20 cellular contexts compared by ENCODE assay signal in genomic region chr11:86629070-86629706, GRCh38. TPM values are rescaled to one million over a fixed set of nuclear protein-coding genes. Genes with fewer than 3 reads are reported as not detected.
DNase-seq lines count a peak whose midpoint lies in the region; ATAC-seq, FAIRE-seq and TF ChIP-seq lines count a peak whose summit lies in the region.
"Had no signal": no experiment of that assay in that cellular context is flagged by ENCODE, and none has a peak within 500 bp of the region (broad histone marks: within the 10 kb centered on the region; RNA-seq: fewer than 3 reads in every experiment).

No MANE protein-coding gene starts in this region.

- peak overlapping the region; percentile 17 to 83 for H3K27ac ChIP-seq in breast epithelium
- no peak overlapping the region for H3K27ac ChIP-seq in mammary epithelial cell (ENCODE audit: insufficient read depth, low read depth, low read length)
- peak overlapping the region; percentile 74 for H3K27ac ChIP-seq in left ventricle myocardium inferior (replicated peaks)
- peak overlapping the region; percentile 88 for H3K27ac ChIP-seq in rectal smooth muscle tissue (ENCODE audit: low read depth, low read length)
- peak overlapping the region; percentile 68 for H3K27ac ChIP-seq in vagina
- H3K27ac ChIP-seq: 22Rv1, neural progenitor cell, upper lobe of left lung had no signal

- intact Hi-C loops in breast epithelium (cut with DNase I; ENCODE audit: low total_unique reads) = no loop called here
- intact Hi-C loops in mammary epithelial cell (cut with micrococcal nuclease) = no loop called here
- intact Hi-C loops in left ventricle myocardium inferior (cut with micrococcal nuclease) = no loop called here
- intact Hi-C loops in vagina (cut with DNase I) = loop anchor here (10.0 kb wide), 1 partner anchor 46 kb away; the partner anchor contains the start of gene ME3

- H3K9me3 ChIP-seq in breast epithelium (no peaks in the 10 kb centered on the region), mammary epithelial cell (replicated peaks; ENCODE audit: insufficient read depth, low read length) (no peaks in the 10 kb centered on the region), left ventricle myocardium inferior (replicated peaks) (no peaks in the 10 kb centered on the region), vagina (no peaks in the 10 kb centered on the region)
- H3K9me3 ChIP-seq: upper lobe of left lung had no signal

- H4K20me1 ChIP-seq in mammary epithelial cell (ENCODE audit: insufficient read depth, low read length) = no peaks in the 10 kb centered on the region

- no peak for TF ChIP-seq POLR2A in breast epithelium (IDR thresholded peaks at IDR 0.05)
- no peak for TF ChIP-seq POLR2A in vagina (IDR thresholded peaks at IDR 0.05)

- no peak overlapping the region for H3K4me2 ChIP-seq in mammary epithelial cell (ENCODE audit: insufficient read depth, low read depth, low read length)
- H3K4me2 ChIP-seq: neural progenitor cell had no signal

- H3K9ac ChIP-seq in mammary epithelial cell (ENCODE audit: insufficient read depth, low read length) = no peak overlapping the region
- H3K9ac ChIP-seq in rectal smooth muscle tissue (ENCODE audit: low read length) = no peak overlapping the region
- H3K9ac ChIP-seq: neural progenitor cell had no signal

- no TSS peak for BruUV-seq in mammary epithelial cell (replicated peaks; lab: Mats Ljungman, UMichigan)

- H3K79me2 ChIP-seq in mammary epithelial cell (ENCODE audit: insufficient read depth, low read length) = no peaks in the 10 kb centered on the region

- in situ Hi-C loops in mammary epithelial cell (cut with MboI; ENCODE audit: low sequenced_read_pairs in 2 of 2) = loop anchor here in 1 of 2 donors (25.0 kb wide), 1 partner anchor 183 kb away; the partner anchor contains the start of gene PRSS23

- no peaks in the 10 kb centered on the region for H3K4me1 ChIP-seq in breast epithelium
- H3K4me1 ChIP-seq in mammary epithelial cell (ENCODE audit: insufficient read depth, low read length) = peaks cover 24% of the 10 kb centered on the region
- H3K4me1 ChIP-seq in left ventricle myocardium inferior = peaks cover 74% of the 10 kb centered on the region
- H3K4me1 ChIP-seq in rectal smooth muscle tissue (ENCODE audit: control insufficient read depth, insufficient read depth, low read length) = peaks cover 33% of the 10 kb centered on the region
- H3K4me1 ChIP-seq in vagina = peaks cover 48% of the 10 kb centered on the region
- H3K4me1 ChIP-seq: upper lobe of left lung had no signal

- no peak for FAIRE-seq in D721Med (lab: Jason Lieb, UNC)
- FAIRE-seq: endothelial cell of umbilical vein had no signal

- H3K36me3 ChIP-seq in breast epithelium = no peaks in the 10 kb centered on the region
- H3K36me3 ChIP-seq in mammary epithelial cell (ENCODE audit: insufficient read depth, low read length) = no peaks in the 10 kb centered on the region
- H3K36me3 ChIP-seq in left ventricle myocardium inferior = no peaks in the 10 kb centered on the region
- H3K36me3 ChIP-seq in rectal smooth muscle tissue (ENCODE audit: control insufficient read depth, insufficient read depth, low read length) = no peaks in the 10 kb centered on the region
- no peaks in the 10 kb centered on the region for H3K36me3 ChIP-seq in vagina
- H3K36me3 ChIP-seq: neural progenitor cell, upper lobe of left lung had no signal

- H3K4me3 ChIP-seq in breast epithelium = no peak overlapping the region
- H3K4me3 ChIP-seq in mammary epithelial cell (replicated peaks in 1 of 3; ENCODE audit: insufficient read depth in 1 of 3, low read depth in 2 of 3, low read length in 3 of 3) = no peak overlapping the region
- no peak overlapping the region for H3K4me3 ChIP-seq in left ventricle myocardium inferior
- H3K4me3 ChIP-seq in rectal smooth muscle tissue (ENCODE audit: low read length) = no peak overlapping the region
- H3K4me3 ChIP-seq in vagina = no peak overlapping the region
- H3K4me3 ChIP-seq: neural progenitor cell, upper lobe of left lung had no signal

- 94% methylated on average over 6 of the region's 6 CpGs for WGBS in mammary epithelial cell (ENCODE audit: low coverage, missing lambda C conversion rate)

- no peaks in the 10 kb centered on the region for H3K27me3 ChIP-seq in breast epithelium
- H3K27me3 ChIP-seq in mammary epithelial cell (ENCODE audit: insufficient read depth, low read length) = no peaks in the 10 kb centered on the region
- no peaks in the 10 kb centered on the region for H3K27me3 ChIP-seq in left ventricle myocardium inferior (ENCODE audit: low read depth)
- no peaks in the 10 kb centered on the region for H3K27me3 ChIP-seq in rectal smooth muscle tissue (ENCODE audit: control insufficient read depth, insufficient read depth, low read length)
- H3K27me3 ChIP-seq in vagina = no peaks in the 10 kb centered on the region
- H3K27me3 ChIP-seq: neural progenitor cell, upper lobe of left lung had no signal

- dilution Hi-C loops in mammary epithelial cell (cut with HindIII; ENCODE audit: low sequenced_read_pairs) = no loop called here

- DNase-seq in breast epithelium (ENCODE audit: low spot score in 2 of 2) (no peak), mammary epithelial cell (no peak), left ventricle myocardium inferior (no peak), vagina (ENCODE audit: extremely low spot score in 2 of 2) (no peak), D721Med (ENCODE audit: insufficient read length, low spot score) (no peak)
- DNase-seq: activated CD4-positive, CD25-positive, alpha-beta regulatory T cell treated with anti-CD3 and anti-CD28 coated beads, Interleukin-2, amount 50 U/mL, for 72 hours; activated CD8-positive, alpha-beta memory T cell treated with anti-CD3 and anti-CD28 coated beads, Interleukin-2, amount 50 U/mL, for 48 hours; activated naive CD4-positive, alpha-beta T cell treated with anti-CD3 and anti-CD28 coated beads for 36 hours; HFFc6; hippocampal formation; NCI-H2081 treated with DMSO at 0.1 percent for 48 hours; stimulated activated CD4-positive, alpha-beta T cell treated with anti-CD3 and anti-CD28 coated beads, Interleukin-15, amount 100 ng/mL, for 24 hours; T-helper 2 cell; upper lobe of left lung had no signal

- CTCF ChIA-PET in mammary epithelial cell (lab: Charles Lee; ENCODE audit: low non-redundant PET) = no interaction called here

- ATAC-seq in HG02852 (IDR thresholded peaks at IDR 0.05; ENCODE audit: unreplicated experiment) = no peak
- no peak for ATAC-seq in GM19023 (IDR thresholded peaks at IDR 0.05; ENCODE audit: unreplicated experiment)

- no peak for TF ChIP-seq CTCF in breast epithelium (IDR thresholded peaks at IDR 0.05)
- no peak for TF ChIP-seq CTCF in mammary epithelial cell (conservative IDR thresholded peaks at IDR 0.05 in 1 of 2, IDR thresholded peaks at IDR 0.05 in 1 of 2; ENCODE audit: extremely low read depth in 1 of 2, insufficient read depth in 1 of 2, low read depth in 1 of 2, low read length in 2 of 2)
- TF ChIP-seq CTCF in left ventricle myocardium inferior (IDR thresholded peaks at IDR 0.05; ENCODE audit: borderline replicate concordance) = no peak
- no peak for TF ChIP-seq CTCF in vagina (IDR thresholded peaks at IDR 0.05)
- TF ChIP-seq CTCF in D721Med (IDR thresholded peaks at IDR 0.05; ENCODE audit: insufficient read depth, missing control alignments) = no peak

- no peak overlapping the region for H2AFZ ChIP-seq in mammary epithelial cell (ENCODE audit: low read depth, low read length)
- H2AFZ ChIP-seq: neural progenitor cell had no signal

RNA-seq across cellular contexts. Expression of gene ME3, which starts 43.2 kb away (rescaled TPM):
- 10 to 100 TPM; 53.0 to 68.5 (median 56.3) TPM for total RNA-seq in breast epithelium
- total RNA-seq in mammary epithelial cell = 10 to 100 TPM in 1 of 2 donors, not detected in 1; 11.2 TPM
- polyA plus RNA-seq in mammary epithelial cell = 1.4 TPM
- polyA minus RNA-seq in mammary epithelial cell = not detected
- total RNA-seq in left ventricle myocardium inferior = 33.4 TPM
- total RNA-seq in vagina = 28.5 TPM
